Comparison of ENCODE assay signal across 9 cellular contexts in genomic region chr3:126134219-126134975, GRCh38. TPM values are rescaled to one million over a fixed set of nuclear protein-coding genes. Genes with fewer than 3 reads are reported as not detected.
DNase-seq lines count a peak whose midpoint lies in the region; ATAC-seq and TF ChIP-seq lines count a peak whose summit lies in the region.
"Had no signal": no experiment of that assay in that cellular context is flagged by ENCODE, and none has a peak within 500 bp of the region (broad histone marks: within the 10 kb centered on the region; RNA-seq: fewer than 3 reads in every experiment).

No MANE protein-coding gene starts in this region.

- no peak overlapping the region for H3K27ac Mint-ChIP-seq in activated naive CD8-positive, alpha-beta T cell treated with anti-CD3 and anti-CD28 coated beads, Interleukin-2, amount 50 U/mL, for 24 hours

- no peaks in the 10 kb centered on the region for H3K9me3 Mint-ChIP-seq in activated naive CD8-positive, alpha-beta T cell treated with anti-CD3 and anti-CD28 coated beads, Interleukin-2, amount 50 U/mL, for 24 hours

- peaks cover 0 to 23% (median 0%) of the 10 kb centered on the region in 9 donors for H3K36me3 ChIP-seq in heart left ventricle

- TF ChIP-seq POLR2A in heart left ventricle (IDR thresholded peaks at IDR 0.05): no peak

- peaks cover 0 to 3% (median 0%) of the 10 kb centered on the region in 12 donors for H3K4me1 ChIP-seq in heart left ventricle

- no peak overlapping the region for H3K4me3 ChIP-seq in heart left ventricle

- TF ChIP-seq CTCF in heart left ventricle (IDR thresholded peaks at IDR 0.05): peak; percentile 62 to 89 (median 82)

- peak; percentile 62 for ATAC-seq in activated naive CD8-positive, alpha-beta T cell treated with anti-CD3 and anti-CD28 coated beads, Interleukin-2, amount 50 U/mL, for 24 hours
- ATAC-seq in heart left ventricle (peak; percentile 60 to 86 (median 77)), HG03571 (IDR thresholded peaks at IDR 0.05; ENCODE audit: unreplicated experiment) (no peak), GM19397 (IDR thresholded peaks at IDR 0.05; ENCODE audit: unreplicated experiment) (no peak)

- DNase-seq in DMS53 (lab: John Stamatoyannopoulos, UW) (peak; percentile 75), KBM-7 (peak; percentile 48), RPMI8226 (peak; percentile 71), heart left ventricle (peak; percentile 54 to 81 (median 58)), putamen (ENCODE audit: low spot score) (peak; percentile 18)
- peak; percentile 62 for DNase-seq in activated naive CD8-positive, alpha-beta T cell treated with anti-CD3 and anti-CD28 coated beads, Interleukin-2, amount 50 U/mL, for 24 hours

- no peaks in the 10 kb centered on the region for H3K27me3 ChIP-seq in heart left ventricle

- intact Hi-C loops in heart left ventricle (cut with DNase I): loop anchor here (1.0 to 10.0 kb wide), 12 partner anchors 63 to 258 kb away; partner anchors contain the start of gene CFAP100 (in 1 of the 10)

- H3K27ac ChIP-seq in heart left ventricle: no peak overlapping the region

- in situ Hi-C loops in KBM-7 (cut with MboI; ENCODE audit: low pct_unique_long_range_greater_than_20kb, low sequenced_read_pairs): no loop called here

- WGBS in heart left ventricle, 4 donors: 43 to 48% (median 47%) methylated on average over 22 to 23 of the region's 23 CpGs

- peaks cover 14% of the 10 kb centered on the region for H3K27me3 Mint-ChIP-seq in activated naive CD8-positive, alpha-beta T cell treated with anti-CD3 and anti-CD28 coated beads, Interleukin-2, amount 50 U/mL, for 24 hours

- H3K4me3 Mint-ChIP-seq in activated naive CD8-positive, alpha-beta T cell treated with anti-CD3 and anti-CD28 coated beads, Interleukin-2, amount 50 U/mL, for 24 hours: no peak overlapping the region

- H3K36me3 Mint-ChIP-seq in activated naive CD8-positive, alpha-beta T cell treated with anti-CD3 and anti-CD28 coated beads, Interleukin-2, amount 50 U/mL, for 24 hours (ENCODE audit: low read depth): no peaks in the 10 kb centered on the region

- no peaks in the 10 kb centered on the region for H3K4me1 Mint-ChIP-seq in activated naive CD8-positive, alpha-beta T cell treated with anti-CD3 and anti-CD28 coated beads, Interleukin-2, amount 50 U/mL, for 24 hours

- H3K9me3 ChIP-seq in heart left ventricle: no peaks in the 10 kb centered on the region

RNA-seq across cellular contexts. Expression of gene ALDH1L1, which starts 46.0 kb away (rescaled TPM):
- total RNA-seq in heart left ventricle: 10 to 100 TPM; 26.9 to 74.1 (median 29.4) TPM
- 10 to 100 TPM; 13.4 to 27.2 TPM for polyA plus RNA-seq in heart left ventricle
- total RNA-seq: T-helper 2 cell treated with Interferon-gamma antibody and Interleukin-4, amounts not matched to agents 100 ng/mL and 5 ng/mL, for 36 hours had no signal

RNA-seq across cellular contexts. Expression of gene SLC41A3, which starts 50.5 kb away (rescaled TPM):
- 10 to 100 TPM; 33.3 to 57.6 (median 46.4) TPM for total RNA-seq in heart left ventricle
- polyA plus RNA-seq in heart left ventricle: 10 to 100 TPM; 20.9 to 60.1 TPM

Comparison
In these comparisons a context has a peak if more than half of its experiments do, and no peak if none do; other contexts are left out.
1. DNase-seq: peak in every context shown above with its lines; median percentile 75 in DMS53; 71 in RPMI8226; 62 in activated naive CD8-positive, alpha-beta T cell treated with anti-CD3 and anti-CD28 coated beads, Interleukin-2, amount 50 U/mL, for 24 hours; 58 in heart left ventricle; 48 in KBM-7; 18 in putamen.
2. ATAC-seq: peak in activated naive CD8-positive, alpha-beta T cell treated with anti-CD3 and anti-CD28 coated beads, Interleukin-2, amount 50 U/mL, for 24 hours (single experiment) and heart left ventricle (4 of 4); none in HG03571 (single experiment) and GM19397 (single experiment).